8 cellular contexts compared by ENCODE assay signal in genomic region chr17:30824002-30824355, GRCh38. TPM values are rescaled to one million over a fixed set of nuclear protein-coding genes. Genes with fewer than 3 reads are reported as not detected.
DNase-seq lines count a peak whose midpoint lies in the region; ATAC-seq and TF ChIP-seq lines count a peak whose summit lies in the region.

No MANE protein-coding gene starts in this region.

- H3K4me3 ChIP-seq in Panc1 (ENCODE audit: low read depth in 2 of 2, low read length in 2 of 2) (peak overlapping the region; percentile 72 to 85), suprapubic skin (peak overlapping the region; percentile 95)

- in situ Hi-C loops in Panc1 (cut with HindIII; ENCODE audit: low pct_unique_long_range_greater_than_20kb, low sequenced_read_pairs) = no loop called here

- BruUV-seq in Panc1 (replicated peaks; lab: Mats Ljungman, UMichigan) = no TSS peak

- peaks cover 21% of the 10 kb centered on the region for H3K4me1 ChIP-seq in Panc1 (ENCODE audit: control insufficient read depth, insufficient read depth, low read length)
- peaks cover 39% of the 10 kb centered on the region for H3K4me1 ChIP-seq in suprapubic skin

- no peak for TF ChIP-seq CTCF in Panc1 (IDR thresholded peaks at IDR 0.05)
- TF ChIP-seq CTCF in suprapubic skin (IDR thresholded peaks at IDR 0.05) = no peak

- WGBS in suprapubic skin = 1% methylated on average over 11 of the region's 11 CpGs

- no peak for TF ChIP-seq EP300 in suprapubic skin (IDR thresholded peaks at IDR 0.05)

- H3K36me3 ChIP-seq in Panc1 (ENCODE audit: control insufficient read depth, insufficient read depth, low read length) = no peaks in the 10 kb centered on the region
- H3K36me3 ChIP-seq in suprapubic skin = no peaks in the 10 kb centered on the region

- peak; percentile 7 for ATAC-seq in GM21360 (IDR thresholded peaks at IDR 0.05; ENCODE audit: unreplicated experiment)
- ATAC-seq in Panc1 = peak; percentile 7; the same call in 1 of the 2 replicates
- ATAC-seq in left lobe of liver = peak; percentile 13
- ATAC-seq in HG03469 (IDR thresholded peaks at IDR 0.05; ENCODE audit: unreplicated experiment) = no peak

- POLR2A ChIA-PET in Panc1 (lab: Charles Lee) = interaction anchor here (0.6 to 0.8 kb wide), 2 partner anchors 161 to 278 kb away, joined by 3 to 4 read pairs; no protein-coding TSS in a partner anchor

- CTCF ChIA-PET in Panc1 (lab: Charles Lee) = interaction anchor here (0.5 to 0.7 kb wide), 5 partner anchors 9 to 1975 kb away, joined by 3 to 4 read pairs (median 3); no protein-coding TSS in a partner anchor

- intact Hi-C loops in Panc1 (cut with micrococcal nuclease; ENCODE audit: unreplicated experiment) = no loop called here

- H3K9me3 ChIP-seq in Panc1 (ENCODE audit: control insufficient read depth, insufficient read depth, low read depth, low read length) = no peaks in the 10 kb centered on the region
- no peaks in the 10 kb centered on the region for H3K9me3 ChIP-seq in suprapubic skin

- no peaks in the 10 kb centered on the region for H3K27me3 ChIP-seq in Panc1 (ENCODE audit: control insufficient read depth, insufficient read depth, low read length)
- no peaks in the 10 kb centered on the region for H3K27me3 ChIP-seq in suprapubic skin

- DNase-seq in AG20443 (ENCODE audit: low spot score) = peak; percentile 31
- no peak for DNase-seq in Panc1 (ENCODE audit: low read depth, low spot score)
- peak in 7 of 61 donors; percentile 12 to 60 (median 40) for DNase-seq in caudate nucleus (lab: John Stamatoyannopoulos, UW)
- no peak for DNase-seq in left lobe of liver (ENCODE audit: low spot score)
- no peak for DNase-seq in suprapubic skin (ENCODE audit: low spot score in 2 of 2)
- DNase-seq in NCI-H1436 treated with DMSO at 0.1 percent for 48 hours (lab: John Stamatoyannopoulos, UW) = no peak

- H3K27ac ChIP-seq in Panc1 (ENCODE audit: low read length) (peak overlapping the region; percentile 84), caudate nucleus (ENCODE audit: low read depth, low read length) (peak overlapping the region; percentile 70), suprapubic skin (peak overlapping the region; percentile 87)

- TF ChIP-seq POLR2A in suprapubic skin (IDR thresholded peaks at IDR 0.05) = no peak

RNA-seq across cellular contexts. Expression of gene CRLF3, which starts 0.5 kb away (rescaled TPM):
- total RNA-seq in Panc1 (2021; ENCODE audit: unreplicated experiment) (28.6 TPM), left lobe of liver (4.2 TPM), suprapubic skin (10 to 100 TPM; 16.1 to 24.1 (median 19.2) TPM)
- polyA plus RNA-seq in Panc1 (2012; ENCODE audit: insufficient read length) = 21.0 TPM

RNA-seq across cellular contexts. Expression of gene ATAD5, which starts 7.8 kb away (rescaled TPM):
- total RNA-seq in Panc1 (2021; ENCODE audit: unreplicated experiment) (11.5 TPM), left lobe of liver (0.45 TPM), suprapubic skin (1 to 10 TPM; 1.3 to 4.0 (median 2.3) TPM)
- 1.0 TPM for polyA plus RNA-seq in Panc1 (2012; ENCODE audit: insufficient read length)
